In genomic region chr14:20454359-20454644, GRCh38 we compare ENCODE assay signal across 6 cellular contexts. TPM values are rescaled to one million over a fixed set of nuclear protein-coding genes. Genes with fewer than 3 reads are reported as not detected.
A peak's percentile ranks its signal among the peaks of the same experiment; 100 is the strongest.
DNase-seq lines count a peak whose midpoint lies in the region; FAIRE-seq and TF ChIP-seq lines count a peak whose summit lies in the region.

No MANE protein-coding gene starts in this region.

- H3K27me3 ChIP-seq in KMS-11 (ENCODE audit: insufficient read depth, low read depth) (no peaks in the 10 kb centered on the region), mesenchymal stem cell (ENCODE audit: control insufficient read depth in 1 of 2, insufficient read depth in 1 of 2, low read length in 2 of 2) (no peaks in the 10 kb centered on the region)

- H3K4ac ChIP-seq in mesenchymal stem cell (ENCODE audit: low read depth in 1 of 2, low read length in 2 of 2), result peak overlapping the region; percentile 89 to 93

- no peak overlapping the region for H2BK120ac ChIP-seq in mesenchymal stem cell (ENCODE audit: low read depth, low read length)

- no peaks in the 10 kb centered on the region for H3K9me3 Mint-ChIP-seq in activated T-helper 1 cell treated with anti-CD3 and anti-CD28 coated beads, Interleukin-12 subunit alpha, Interleukin-12 subunit beta, Interleukin-2, Interleukin-4 antibody, amounts not matched to agents 30 ng/mL and 10 ng/mL and 1 ng/mL, durations not matched to agents 14 hours and 24 hours and 36 hours

- no peak overlapping the region for H2BK12ac ChIP-seq in mesenchymal stem cell (ENCODE audit: low read length in 2 of 2)

- peak overlapping the region; percentile 85 for H3K9ac ChIP-seq in KMS-11
- peak overlapping the region; percentile 94 for H3K9ac ChIP-seq in mesenchymal stem cell (ENCODE audit: low read length)

- FAIRE-seq in GM12891 (lab: Jason Lieb, UNC), result no peak

- H2AK5ac ChIP-seq in mesenchymal stem cell (ENCODE audit: low read length, severe bottlenecking), result no peak overlapping the region

- H3K27ac Mint-ChIP-seq in activated T-helper 1 cell treated with anti-CD3 and anti-CD28 coated beads, Interleukin-12 subunit alpha, Interleukin-12 subunit beta, Interleukin-2, Interleukin-4 antibody, amounts not matched to agents 30 ng/mL and 10 ng/mL and 1 ng/mL, durations not matched to agents 14 hours and 24 hours and 36 hours, result no peak overlapping the region

- H2BK5ac ChIP-seq in mesenchymal stem cell (ENCODE audit: low read depth, low read length, poor library complexity, severe bottlenecking), result no peak overlapping the region

- no peaks in the 10 kb centered on the region for H3K27me3 Mint-ChIP-seq in activated T-helper 1 cell treated with anti-CD3 and anti-CD28 coated beads, Interleukin-12 subunit alpha, Interleukin-12 subunit beta, Interleukin-2, Interleukin-4 antibody, amounts not matched to agents 30 ng/mL and 10 ng/mL and 1 ng/mL, durations not matched to agents 14 hours and 24 hours and 36 hours (ENCODE audit: insufficient read depth)

- peak overlapping the region; percentile 96 for H4K8ac ChIP-seq in mesenchymal stem cell (ENCODE audit: low read length)

- peak overlapping the region; percentile 87 for H3K27ac ChIP-seq in KMS-11
- peak overlapping the region; percentile 100 for H3K27ac ChIP-seq in mesenchymal stem cell (ENCODE audit: low read length, poor library complexity, severe bottlenecking)

- H3K23ac ChIP-seq in mesenchymal stem cell (ENCODE audit: low read length in 2 of 2), result no peak overlapping the region

- peak overlapping the region in 1 of 2 experiments; percentile 45 for H3K14ac ChIP-seq in mesenchymal stem cell (ENCODE audit: low read length in 2 of 2)

- no peaks in the 10 kb centered on the region for H4K20me1 ChIP-seq in KMS-11 (ENCODE audit: insufficient read depth)

- H3K4me1 ChIP-seq in KMS-11 (ENCODE audit: low read depth, poor library complexity, severe bottlenecking) (peaks cover 14% of the 10 kb centered on the region), mesenchymal stem cell (ENCODE audit: control insufficient read depth, insufficient read depth, low read depth, low read length) (peaks cover 6% of the 10 kb centered on the region)

- H3K4me2 ChIP-seq in KMS-11 (peak overlapping the region; percentile 72), mesenchymal stem cell (ENCODE audit: low read length, poor library complexity, severe bottlenecking) (peak overlapping the region; percentile 73)

- H3K4me1 Mint-ChIP-seq in activated T-helper 1 cell treated with anti-CD3 and anti-CD28 coated beads, Interleukin-12 subunit alpha, Interleukin-12 subunit beta, Interleukin-2, Interleukin-4 antibody, amounts not matched to agents 30 ng/mL and 10 ng/mL and 1 ng/mL, durations not matched to agents 14 hours and 24 hours and 36 hours (ENCODE audit: low read depth), result peaks cover 8% of the 10 kb centered on the region

- no peaks in the 10 kb centered on the region for H3K9me3 ChIP-seq in mesenchymal stem cell (ENCODE audit: control insufficient read depth, low read length)

- peak overlapping the region; percentile 76 for H4K91ac ChIP-seq in mesenchymal stem cell (ENCODE audit: low read length)

- H2AFZ ChIP-seq in KMS-11 (ENCODE audit: low read depth) (peak overlapping the region; percentile 75), mesenchymal stem cell (ENCODE audit: low read depth, low read length) (peak overlapping the region; percentile 59)

- no peak for TF ChIP-seq CTCF in KMS-11 (conservative IDR thresholded peaks at IDR 0.05; ENCODE audit: low read depth, low read length)

- H3K79me1 ChIP-seq in mesenchymal stem cell (replicated peaks; ENCODE audit: low read length, poor library complexity, severe bottlenecking), result peaks cover 17% of the 10 kb centered on the region

- H3K4me3 ChIP-seq in KMS-11 (IDR thresholded peaks at IDR 0.05; ENCODE audit: insufficient read depth, low read depth, low read length) (no peak overlapping the region), mesenchymal stem cell (ENCODE audit: insufficient read depth in 1 of 2, low read depth in 1 of 2, low read length in 2 of 2) (peak overlapping the region; percentile 70 to 95)

- H3K36me3 Mint-ChIP-seq in activated T-helper 1 cell treated with anti-CD3 and anti-CD28 coated beads, Interleukin-12 subunit alpha, Interleukin-12 subunit beta, Interleukin-2, Interleukin-4 antibody, amounts not matched to agents 30 ng/mL and 10 ng/mL and 1 ng/mL, durations not matched to agents 14 hours and 24 hours and 36 hours (ENCODE audit: low read depth), result peaks cover 37% of the 10 kb centered on the region

- peak; percentile 68 for DNase-seq in activated T-helper 1 cell treated with Interleukin-2 at 50 U/mL for 16 hours (ENCODE audit: low read depth)
- no peak for DNase-seq in activated T-helper 1 cell treated with anti-CD3 and anti-CD28 coated beads, Interleukin-12 subunit alpha, Interleukin-12 subunit beta, Interleukin-2, Interleukin-4 antibody, amounts not matched to agents 30 ng/mL and 10 ng/mL and 1 ng/mL, durations not matched to agents 14 hours and 24 hours and 36 hours (ENCODE audit: low spot score)
- DNase-seq in activated gamma-delta T cell treated with anti-CD3 and anti-CD28 coated beads, Interleukin-2, amount 50 U/mL, for 16 hours (ENCODE audit: low read depth), result peak; percentile 63
- no peak for DNase-seq in mesenchymal stem cell
- no peak for DNase-seq in GM12891 (ENCODE audit: insufficient read length, low spot score)

- intact Hi-C loops in activated T-helper 1 cell treated with anti-CD3 and anti-CD28 coated beads, Interleukin-12 subunit alpha, Interleukin-12 subunit beta, Interleukin-2, Interleukin-4 antibody, amounts not matched to agents 30 ng/mL and 10 ng/mL and 1 ng/mL, durations not matched to agents 14 hours and 24 hours and 36 hours (cut with micrococcal nuclease), result loop anchor here (1.0 to 2.0 kb wide), 7 partner anchors 14 to 226 kb away; partner anchors contain the start of genes PARP2, PNP and TEP1

- H2BK15ac ChIP-seq in mesenchymal stem cell (ENCODE audit: low read depth, poor library complexity, severe bottlenecking), result peak overlapping the region; percentile 86

- H3K4me3 Mint-ChIP-seq in activated T-helper 1 cell treated with anti-CD3 and anti-CD28 coated beads, Interleukin-12 subunit alpha, Interleukin-12 subunit beta, Interleukin-2, Interleukin-4 antibody, amounts not matched to agents 30 ng/mL and 10 ng/mL and 1 ng/mL, durations not matched to agents 14 hours and 24 hours and 36 hours, result no peak overlapping the region

- H3K79me2 ChIP-seq in KMS-11 (ENCODE audit: insufficient read depth, low read depth), result peaks cover 32% of the 10 kb centered on the region

- TF ChIP-seq POLR2A in GM12891 (IDR thresholded peaks at IDR 0.05; ENCODE audit: low read depth, low read length), result no peak

- peak overlapping the region; percentile 82 to 94 for H3K18ac ChIP-seq in mesenchymal stem cell (ENCODE audit: low read depth in 1 of 2, low read length in 2 of 2)

- H3K36me3 ChIP-seq in KMS-11 (ENCODE audit: insufficient read depth) (no peaks in the 10 kb centered on the region), mesenchymal stem cell (ENCODE audit: control insufficient read depth in 1 of 2, insufficient read depth in 2 of 2, low read depth in 1 of 2, low read length in 2 of 2) (peaks cover 35 to 63% of the 10 kb centered on the region in 2 experiments)

- WGBS in mesenchymal stem cell, result 0% methylated on average over 17 of the region's 17 CpGs

TF ChIP-seq in GM12891, 5 proteins besides CTCF, POLR2A, EP300 and RAD21:
- TF ChIP-seq PAX5 (IDR thresholded peaks at IDR 0.05; ENCODE audit: insufficient read depth, low read length, severe bottlenecking), result no peak
- TF ChIP-seq SPI1 (IDR thresholded peaks at IDR 0.05; ENCODE audit: low read depth, low read length), result no peak
- TF ChIP-seq POLR2AphosphoS5 (IDR thresholded peaks at IDR 0.05; ENCODE audit: low read depth, low read length), result no peak
- no peak for TF ChIP-seq TAF1 (IDR thresholded peaks at IDR 0.05; ENCODE audit: low read depth, low read length)
- no peak for TF ChIP-seq POU2F2 (IDR thresholded peaks at IDR 0.05; ENCODE audit: low read depth, low read length)
TF ChIP-seq in GM12891: peak in this region for 0.

RNA-seq across cellular contexts. Expression of gene OSGEP, which starts 0.3 kb away (rescaled TPM):
- 69.6 and 77.4 TPM in 2 replicates for total RNA-seq in activated T-helper 1 cell treated with anti-CD3 and anti-CD28 coated beads, Interleukin-12 subunit alpha, Interleukin-12 subunit beta, Interleukin-2, Interleukin-4 antibody, amounts not matched to agents 30 ng/mL and 10 ng/mL and 1 ng/mL, durations not matched to agents 14 hours and 24 hours and 36 hours
- 15.2 TPM for polyA plus RNA-seq in mesenchymal stem cell (2013, experiment 1 of 2)
- 14.4 TPM for polyA plus RNA-seq in mesenchymal stem cell (2013, experiment 2 of 2)
- 30.6 TPM for polyA plus RNA-seq in GM12891 (2012; ENCODE audit: low read depth, missing spikeins)

RNA-seq across cellular contexts. Expression of gene APEX1, which starts 0.7 kb away (rescaled TPM):
- 236 and 242 TPM in 2 replicates for total RNA-seq in activated T-helper 1 cell treated with anti-CD3 and anti-CD28 coated beads, Interleukin-12 subunit alpha, Interleukin-12 subunit beta, Interleukin-2, Interleukin-4 antibody, amounts not matched to agents 30 ng/mL and 10 ng/mL and 1 ng/mL, durations not matched to agents 14 hours and 24 hours and 36 hours
- 255 TPM for polyA plus RNA-seq in mesenchymal stem cell (2013, experiment 1 of 2)
- 251 TPM for polyA plus RNA-seq in mesenchymal stem cell (2013, experiment 2 of 2)
- 248 TPM for polyA plus RNA-seq in GM12891 (2012; ENCODE audit: low read depth, missing spikeins)

RNA-seq across cellular contexts. Expression of gene PIP4P1, which starts 6.9 kb away (rescaled TPM):
- 36.6 and 37.0 TPM in 2 replicates for total RNA-seq in activated T-helper 1 cell treated with anti-CD3 and anti-CD28 coated beads, Interleukin-12 subunit alpha, Interleukin-12 subunit beta, Interleukin-2, Interleukin-4 antibody, amounts not matched to agents 30 ng/mL and 10 ng/mL and 1 ng/mL, durations not matched to agents 14 hours and 24 hours and 36 hours
- polyA plus RNA-seq in mesenchymal stem cell (2013, experiment 1 of 2), result 40.3 TPM
- 38.7 TPM for polyA plus RNA-seq in mesenchymal stem cell (2013, experiment 2 of 2)
- polyA plus RNA-seq in GM12891 (2012; ENCODE audit: low read depth, missing spikeins), result 25.7 TPM

RNA-seq across cellular contexts. Expression of gene PNP, which starts 14.9 kb away (rescaled TPM):
- total RNA-seq in activated T-helper 1 cell treated with anti-CD3 and anti-CD28 coated beads, Interleukin-12 subunit alpha, Interleukin-12 subunit beta, Interleukin-2, Interleukin-4 antibody, amounts not matched to agents 30 ng/mL and 10 ng/mL and 1 ng/mL, durations not matched to agents 14 hours and 24 hours and 36 hours, result 149 TPM in 2 replicates
- 52.4 TPM for polyA plus RNA-seq in mesenchymal stem cell (2013, experiment 1 of 2)
- 51.1 TPM for polyA plus RNA-seq in mesenchymal stem cell (2013, experiment 2 of 2)
- 34.3 TPM for polyA plus RNA-seq in GM12891 (2012; ENCODE audit: low read depth, missing spikeins)

RNA-seq across cellular contexts. Expression of gene KLHL33, which starts 18.3 kb away (rescaled TPM):
- total RNA-seq in activated T-helper 1 cell treated with anti-CD3 and anti-CD28 coated beads, Interleukin-12 subunit alpha, Interleukin-12 subunit beta, Interleukin-2, Interleukin-4 antibody, amounts not matched to agents 30 ng/mL and 10 ng/mL and 1 ng/mL, durations not matched to agents 14 hours and 24 hours and 36 hours, result 0.05 TPM in 2 replicates
- 0.01 TPM for polyA plus RNA-seq in mesenchymal stem cell (2013, experiment 1 of 2)
- not detected for polyA plus RNA-seq in mesenchymal stem cell (2013, experiment 2 of 2)
- 0.09 TPM for polyA plus RNA-seq in GM12891 (2012; ENCODE audit: low read depth, missing spikeins)

Comparison
In these comparisons a context has a peak if more than half of its experiments do, and no peak if none do; other contexts are left out.
1. DNase-seq: peak in activated T-helper 1 cell treated with Interleukin-2 at 50 U/mL for 16 hours (single experiment) and activated gamma-delta T cell treated with anti-CD3 and anti-CD28 coated beads, Interleukin-2, amount 50 U/mL, for 16 hours (single experiment); none in activated T-helper 1 cell treated with anti-CD3 and anti-CD28 coated beads, Interleukin-12 subunit alpha, Interleukin-12 subunit beta, Interleukin-2, Interleukin-4 antibody, amounts not matched to agents 30 ng/mL and 10 ng/mL and 1 ng/mL, durations not matched to agents 14 hours and 24 hours and 36 hours (single experiment), mesenchymal stem cell (single experiment) and GM12891 (single experiment).